In the genomic region with DNA sequence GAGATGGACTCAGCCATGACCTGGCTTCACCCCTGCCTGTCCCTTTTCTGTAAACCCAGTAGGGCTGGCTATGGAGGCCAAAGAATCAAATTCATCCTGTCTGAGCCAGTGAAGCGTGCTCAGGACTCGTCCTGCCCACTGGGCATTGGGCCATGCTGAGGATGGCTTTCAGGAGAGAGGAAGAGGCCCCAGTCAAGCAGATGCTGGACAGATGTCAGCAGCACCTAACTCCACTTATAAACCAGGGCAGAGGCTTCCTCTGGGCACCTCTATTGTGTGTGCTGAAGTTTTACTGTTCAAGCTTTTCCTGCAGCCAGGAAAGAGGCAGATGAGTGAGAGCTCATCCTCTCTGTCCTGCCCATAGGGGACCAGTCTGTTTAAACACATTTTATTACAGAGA, we compare ENCODE assay signal across 23 cellular contexts.
"Had no signal": no experiment of that assay in that cellular context is flagged by ENCODE, and none has a peak within 500 bp of the region (broad histone marks: within the 10 kb centered on the region; RNA-seq: fewer than 3 reads in every experiment).

No MANE protein-coding gene starts in this region.

- H3K27ac Mint-ChIP-seq: activated CD4-positive, alpha-beta T cell treated with anti-CD3 and anti-CD28 coated beads, Interleukin-2, amount 10 ng/mL, durations not matched to agents 24 days and 14 days; activated naive CD4-positive, alpha-beta T cell treated with anti-CD3 and anti-CD28 coated beads for 36 hours; activated naive CD8-positive, alpha-beta T cell; T-helper 17 cell; WTC11 had no signal

- H3K4me1 ChIP-seq: Peyer's patch had no signal

- H3K4me3 Mint-ChIP-seq: activated CD4-positive, alpha-beta T cell treated with anti-CD3 and anti-CD28 coated beads, Interleukin-2, amount 10 ng/mL, durations not matched to agents 24 days and 14 days; activated naive CD4-positive, alpha-beta T cell treated with anti-CD3 and anti-CD28 coated beads for 36 hours; activated naive CD8-positive, alpha-beta T cell; activated T-cell treated with anti-CD3 and anti-CD28 coated beads, Interleukin-2, amount 50 U/mL, for 4 hours; T-helper 17 cell; WTC11 had no signal

- H3K36me3 Mint-ChIP-seq: activated naive CD8-positive, alpha-beta T cell; WTC11 had no signal

- H3K36me3 ChIP-seq: brain microvascular endothelial cell, cardiac muscle cell, Peyer's patch had no signal

- DNase-seq: activated CD4-positive, alpha-beta T cell treated with anti-CD3 and anti-CD28 coated beads for 1 hour; activated CD4-positive, alpha-beta T cell treated with anti-CD3 and anti-CD28 coated beads, Interleukin-2, amount 10 ng/mL, durations not matched to agents 24 days and 14 days; activated CD4-positive, alpha-beta T cell treated with anti-CD3 and anti-CD28 coated beads, Interleukin-2, amount 50 U/mL, for 48 hours; activated CD8-positive, alpha-beta memory T cell treated with anti-CD3 and anti-CD28 coated beads for 24 hours; activated effector memory CD4-positive, alpha-beta T cell treated with anti-CD3 and anti-CD28 coated beads, Interleukin-2, amount 50 U/mL, for 16 hours; activated naive CD4-positive, alpha-beta T cell treated with anti-CD3 and anti-CD28 coated beads for 36 hours; activated T-cell treated with anti-CD3 and anti-CD28 coated beads, Interleukin-2, amount 50 U/mL, for 4 hours; brain microvascular endothelial cell; KG1; NCI-H1048; NCI-H146; NCI-H1930; NCI-H345; NCI-H510A; NCI-H526 treated with DMSO at 0.1 percent for 48 hours; NCI-H82; Peyer's patch; SIG-M5; T-helper 17 cell; T-helper 9 cell had no signal

- H3K9me3 Mint-ChIP-seq: activated CD4-positive, alpha-beta T cell treated with anti-CD3 and anti-CD28 coated beads, Interleukin-2, amount 10 ng/mL, durations not matched to agents 24 days and 14 days; activated naive CD4-positive, alpha-beta T cell treated with anti-CD3 and anti-CD28 coated beads for 36 hours; activated T-cell treated with anti-CD3 and anti-CD28 coated beads, Interleukin-2, amount 50 U/mL, for 4 hours; WTC11 had no signal

- H3K27me3 ChIP-seq: brain microvascular endothelial cell, cardiac muscle cell, Peyer's patch had no signal

- H3K9me3 ChIP-seq: Peyer's patch had no signal

- H3K27ac ChIP-seq: brain microvascular endothelial cell, cardiac muscle cell, Peyer's patch had no signal

- H3K4me1 Mint-ChIP-seq: activated CD4-positive, alpha-beta T cell treated with anti-CD3 and anti-CD28 coated beads, Interleukin-2, amount 10 ng/mL, durations not matched to agents 24 days and 14 days; T-helper 17 cell had no signal

- H3K4me3 ChIP-seq: cardiac muscle cell, Peyer's patch had no signal

- ATAC-seq: activated T-cell treated with anti-CD3 and anti-CD28 coated beads, Interleukin-2, amount 50 U/mL, for 4 hours; T-helper 17 cell; WTC11 had no signal
